ENCODE assay signal across 7 cellular contexts in genomic region chr16:15682105-15682570, GRCh38. TPM values are rescaled to one million over a fixed set of nuclear protein-coding genes. Genes with fewer than 3 reads are reported as not detected.
DNase-seq lines count a peak whose midpoint lies in the region; ATAC-seq and TF ChIP-seq lines count a peak whose summit lies in the region.

No MANE protein-coding gene starts in this region.

- no peak overlapping the region for H3K4me3 Mint-ChIP-seq in activated CD4-positive, alpha-beta T cell treated with anti-CD3 and anti-CD28 coated beads, Interleukin-2, amount 10 ng/mL, durations not matched to agents 7 days and 5 days
- H3K4me3 Mint-ChIP-seq in progenitor cell of endocrine pancreas (ENCODE audit: low read depth), result no peak overlapping the region

- POLR2A ChIA-PET in activated CD4-positive, alpha-beta T cell treated with anti-CD3 and anti-CD28 coated beads, Interleukin-2, amount 10 ng/mL, durations not matched to agents 7 days and 5 days (lab: Charles Lee), result no interaction called here

- no peak for ATAC-seq in HG02973 (IDR thresholded peaks at IDR 0.05; ENCODE audit: unreplicated experiment)

- 45 to 52% methylated on average over 7 of the region's 7 CpGs for WGBS in esophagus squamous epithelium, 2 donors

- CTCF ChIA-PET in activated CD4-positive, alpha-beta T cell treated with anti-CD3 and anti-CD28 coated beads, Interleukin-2, amount 10 ng/mL, durations not matched to agents 7 days and 5 days (lab: Charles Lee), result interaction anchor here (0.9 to 1.7 kb wide), 7 partner anchors 10 to 38 kb away, joined by 3 to 5 read pairs (median 4); no protein-coding TSS in a partner anchor

- H3K4me1 ChIP-seq in esophagus squamous epithelium, result peaks cover 0 to 7% (median 0%) of the 10 kb centered on the region in 3 donors

- H3K9me3 Mint-ChIP-seq in activated CD4-positive, alpha-beta T cell treated with anti-CD3 and anti-CD28 coated beads, Interleukin-2, amount 10 ng/mL, durations not matched to agents 7 days and 5 days, result no peaks in the 10 kb centered on the region
- H3K9me3 Mint-ChIP-seq in progenitor cell of endocrine pancreas (ENCODE audit: low read depth), result no peaks in the 10 kb centered on the region

- no peaks in the 10 kb centered on the region for H3K9me3 ChIP-seq in esophagus squamous epithelium

- no peak for TF ChIP-seq POLR2A in esophagus squamous epithelium (IDR thresholded peaks at IDR 0.05)

- H3K27me3 Mint-ChIP-seq in activated CD4-positive, alpha-beta T cell treated with anti-CD3 and anti-CD28 coated beads, Interleukin-2, amount 10 ng/mL, durations not matched to agents 7 days and 5 days, result no peaks in the 10 kb centered on the region
- no peaks in the 10 kb centered on the region for H3K27me3 Mint-ChIP-seq in progenitor cell of endocrine pancreas

- H3K36me3 Mint-ChIP-seq in activated CD4-positive, alpha-beta T cell treated with anti-CD3 and anti-CD28 coated beads, Interleukin-2, amount 10 ng/mL, durations not matched to agents 7 days and 5 days (ENCODE audit: low read depth), result peaks cover 59% of the 10 kb centered on the region
- H3K36me3 Mint-ChIP-seq in progenitor cell of endocrine pancreas (ENCODE audit: insufficient read depth), result peaks cover 12% of the 10 kb centered on the region

- peak overlapping the region in 2 of 4 donors; percentile 23 to 27 for H3K27ac ChIP-seq in esophagus squamous epithelium

- no peaks in the 10 kb centered on the region for H3K27me3 ChIP-seq in esophagus squamous epithelium

- peaks cover 0 to 85% (median 8%) of the 10 kb centered on the region in 3 donors for H3K36me3 ChIP-seq in esophagus squamous epithelium

- H3K4me1 Mint-ChIP-seq in activated CD4-positive, alpha-beta T cell treated with anti-CD3 and anti-CD28 coated beads, Interleukin-2, amount 10 ng/mL, durations not matched to agents 7 days and 5 days, result peaks cover 17% of the 10 kb centered on the region
- no peaks in the 10 kb centered on the region for H3K4me1 Mint-ChIP-seq in progenitor cell of endocrine pancreas (ENCODE audit: low read depth)

- TF ChIP-seq CTCF in esophagus squamous epithelium (IDR thresholded peaks at IDR 0.05), result peak in 5 of 6 experiments; percentile 22 to 74 (median 54)
- peak; percentile 55 for TF ChIP-seq CTCF in progenitor cell of endocrine pancreas (IDR thresholded peaks at IDR 0.05; ENCODE audit: unreplicated experiment)

- intact Hi-C loops in esophagus squamous epithelium (cut with DNase I), result no loop called here

- H3K27ac Mint-ChIP-seq in activated CD4-positive, alpha-beta T cell treated with anti-CD3 and anti-CD28 coated beads, Interleukin-2, amount 10 ng/mL, durations not matched to agents 7 days and 5 days, result no peak overlapping the region
- H3K27ac Mint-ChIP-seq in progenitor cell of endocrine pancreas, result no peak overlapping the region

- DNase-seq in ELR (ENCODE audit: low read depth) (peak; percentile 85), LHCN-M2 (ENCODE audit: low read depth) (peak; percentile 83), esophagus squamous epithelium (lab: John Stamatoyannopoulos, UW) (no peak), progenitor cell of endocrine pancreas (ENCODE audit: low spot score, unreplicated experiment) (no peak), DMS114 treated with DMSO at 0.1 percent for 48 hours (lab: John Stamatoyannopoulos, UW; ENCODE audit: unreplicated experiment) (no peak)
- DNase-seq in activated CD4-positive, alpha-beta T cell treated with anti-CD3 and anti-CD28 coated beads, Interleukin-2, amount 10 ng/mL, durations not matched to agents 7 days and 5 days, result peak; percentile 38

- no peak overlapping the region for H3K4me3 ChIP-seq in esophagus squamous epithelium

RNA-seq across cellular contexts. Expression of gene NDE1, which starts 32.1 kb away (rescaled TPM):
- total RNA-seq in LHCN-M2 (2014; rRNA removed) (29.6 and 51.2 TPM in 2 replicates), esophagus squamous epithelium (10 to 100 TPM; 22.4 to 40.6 (median 31.4) TPM), progenitor cell of endocrine pancreas (42.5 and 46.0 TPM in 2 replicates)
- 28.9 TPM for polyA plus RNA-seq in LHCN-M2 (2012)
- total RNA-seq in activated CD4-positive, alpha-beta T cell treated with anti-CD3 and anti-CD28 coated beads, Interleukin-2, amount 10 ng/mL, durations not matched to agents 7 days and 5 days, result 100 to 1,000 TPM; 144 to 147 TPM

RNA-seq across cellular contexts. Expression of gene MARF1, which starts 39.2 kb away (rescaled TPM):
- total RNA-seq in LHCN-M2 (2014; rRNA removed) (11.9 and 15.3 TPM in 2 replicates), esophagus squamous epithelium (10 to 100 TPM; 16.8 to 33.8 (median 19.2) TPM), progenitor cell of endocrine pancreas (67.5 and 71.9 TPM in 2 replicates)
- 9.2 TPM for polyA plus RNA-seq in LHCN-M2 (2012)
- 100 to 1,000 TPM in 1 of 2 experiments, 10 to 100 TPM in 1; 79.9 to 101 TPM for total RNA-seq in activated CD4-positive, alpha-beta T cell treated with anti-CD3 and anti-CD28 coated beads, Interleukin-2, amount 10 ng/mL, durations not matched to agents 7 days and 5 days

Comparison
In these comparisons a context has a peak if more than half of its experiments do, and no peak if none do; other contexts are left out.
1. DNase-seq: peak in ELR (single experiment), LHCN-M2 (single experiment) and activated CD4-positive, alpha-beta T cell treated with anti-CD3 and anti-CD28 coated beads, Interleukin-2, amount 10 ng/mL, durations not matched to agents 7 days and 5 days (single experiment); none in esophagus squamous epithelium (single experiment), progenitor cell of endocrine pancreas (single experiment) and DMS114 treated with DMSO at 0.1 percent for 48 hours (single experiment).